Comparison of ENCODE assay signal across 8 cellular contexts in the genomic region with DNA sequence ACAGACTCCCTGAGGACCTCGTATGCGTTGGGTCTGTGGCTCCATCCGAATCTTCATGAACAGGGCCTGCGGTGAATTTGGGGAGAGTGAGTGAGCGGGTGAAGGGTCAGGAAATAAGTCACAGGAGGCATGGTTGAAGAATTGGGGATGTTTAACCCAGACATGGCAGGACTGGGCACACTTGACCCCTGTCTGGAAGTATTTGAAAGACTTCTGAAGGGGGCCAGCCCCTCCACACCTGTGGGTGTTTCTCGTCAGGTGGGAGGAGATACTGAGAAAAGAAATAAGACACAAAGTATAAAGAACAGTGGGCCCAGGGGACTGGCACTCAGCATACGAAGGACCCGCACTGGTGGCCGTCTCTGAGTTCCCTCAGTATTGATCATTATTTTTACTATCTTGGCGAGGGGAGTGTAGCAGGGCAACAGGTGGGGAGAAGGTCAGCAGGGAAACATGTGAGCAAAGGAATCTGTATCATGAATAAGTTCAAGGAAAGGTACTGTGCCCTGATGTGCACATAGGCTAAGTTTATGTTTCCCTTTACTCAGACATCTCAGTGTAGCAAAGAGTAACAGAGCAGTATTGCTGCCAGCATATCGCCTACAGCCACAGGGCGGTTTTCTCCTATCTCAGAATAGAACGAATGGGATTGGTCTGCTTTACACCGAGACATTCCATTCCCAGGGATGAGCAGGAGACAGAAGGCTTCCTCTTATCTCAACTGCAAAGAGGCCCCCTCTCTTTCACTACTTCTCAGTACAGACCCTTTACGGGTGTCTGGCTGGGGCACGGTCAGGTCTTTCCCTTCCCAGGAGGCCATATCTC. TPM values are rescaled to one million over a fixed set of nuclear protein-coding genes. Genes with fewer than 3 reads are reported as not detected.
DNase-seq lines count a peak whose midpoint lies in the region; ATAC-seq and TF ChIP-seq lines count a peak whose summit lies in the region.

No MANE protein-coding gene starts in this region.

- H3K9me3 ChIP-seq in Panc1 (ENCODE audit: control insufficient read depth, insufficient read depth, low read depth, low read length): no peaks in the 10 kb centered on the region

- H3K4me1 ChIP-seq in Panc1 (ENCODE audit: control insufficient read depth, insufficient read depth, low read length): peaks cover 10% of the 10 kb centered on the region

- TF ChIP-seq CTCF in GM12875 (IDR thresholded peaks at IDR 0.05; ENCODE audit: borderline replicate concordance, insufficient read depth, low read depth, low read length) (no peak), Panc1 (IDR thresholded peaks at IDR 0.05) (no peak), epithelial cell of proximal tubule (conservative IDR thresholded peaks at IDR 0.05; ENCODE audit: low read depth, low read length) (no peak)

- POLR2A ChIA-PET in Panc1 (lab: Charles Lee): no interaction called here

- DNase-seq in Panc1 (ENCODE audit: low read depth, low spot score): no peak
- no peak for DNase-seq in epithelial cell of proximal tubule (ENCODE audit: low read depth)
- peak; percentile 57 for DNase-seq in posterior vena cava (ENCODE audit: low spot score)
- no peak for DNase-seq in stimulated activated CD8-positive, alpha-beta memory T cell treated with anti-CD3 and anti-CD28 coated beads, Interleukin-4, amount 100 ng/mL, for 48 hours
- DNase-seq in activated CD4-positive, CD25-positive, alpha-beta regulatory T cell treated with anti-CD3 and anti-CD28 coated beads, Interleukin-2, amount 50 U/mL, for 72 hours: no peak
- DNase-seq in SKM-1 (lab: John Stamatoyannopoulos, UW; ENCODE audit: unreplicated experiment): no peak

- H3K27me3 ChIP-seq in Panc1 (ENCODE audit: control insufficient read depth, insufficient read depth, low read length): no peaks in the 10 kb centered on the region

- H3K36me3 ChIP-seq in Panc1 (ENCODE audit: control insufficient read depth, insufficient read depth, low read length): peaks cover 2% of the 10 kb centered on the region; the same call in 1 of the 2 replicates

- in situ Hi-C loops in Panc1 (cut with HindIII; ENCODE audit: low pct_unique_long_range_greater_than_20kb, low sequenced_read_pairs): no loop called here

- H3K4me3 ChIP-seq in GM12875 (ENCODE audit: low read depth, low read length) (peak overlapping the region; percentile 88), Panc1 (ENCODE audit: low read depth in 2 of 2, low read length in 2 of 2) (peak overlapping the region; percentile 74 to 89), epithelial cell of proximal tubule (ENCODE audit: low read depth, low read length) (peak overlapping the region; percentile 92)

- ATAC-seq in Panc1 (no peak), HG03457 (IDR thresholded peaks at IDR 0.05; ENCODE audit: unreplicated experiment) (no peak)

- BruUV-seq in Panc1 (replicated peaks; lab: Mats Ljungman, UMichigan): no TSS peak

- intact Hi-C loops in Panc1 (cut with micrococcal nuclease; ENCODE audit: unreplicated experiment) (no loop called here), posterior vena cava (cut with DNase I) (loop anchor here in 1 of 2 donors (5.0 kb wide), 1 partner anchor 38 kb away; the partner anchor contains the start of gene PFKFB3)

- CTCF ChIA-PET in Panc1 (lab: Charles Lee): no interaction called here

- H3K27ac ChIP-seq in Panc1 (ENCODE audit: low read length): peak overlapping the region; percentile 85

RNA-seq across cellular contexts. Expression of gene PFKFB3, which starts 38.2 kb away (rescaled TPM):
- total RNA-seq in Panc1 (2021; ENCODE audit: unreplicated experiment) (17.1 TPM), epithelial cell of proximal tubule (31.3 and 54.9 TPM in 2 replicates), posterior vena cava (10 to 100 TPM; 33.2 to 43.1 TPM)
- polyA plus RNA-seq in Panc1 (2012; ENCODE audit: insufficient read length): 14.0 TPM
